Comparison of ENCODE assay signal across 27 cellular contexts in the genomic region with DNA sequence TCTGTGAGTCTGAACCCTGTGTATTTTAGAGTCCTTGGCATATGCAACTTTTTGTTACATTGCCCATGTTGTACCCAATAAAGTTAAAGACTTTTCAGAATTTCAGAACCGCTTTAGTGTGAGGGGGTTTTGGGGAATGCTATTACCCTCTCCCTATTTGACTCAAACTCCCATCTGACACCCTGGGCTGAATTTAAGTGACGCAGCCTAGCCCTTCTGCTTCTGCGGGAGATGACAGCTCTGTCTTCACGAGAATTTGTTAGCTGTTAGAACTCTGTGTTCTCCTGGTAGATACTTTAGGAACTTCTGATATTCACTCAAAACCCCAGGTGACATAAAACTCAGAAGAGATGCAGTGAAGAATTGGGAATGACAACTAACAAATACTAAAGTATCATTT.
"Had no signal": no experiment of that assay in that cellular context is flagged by ENCODE, and none has a peak within 500 bp of the region (broad histone marks: within the 10 kb centered on the region; RNA-seq: fewer than 3 reads in every experiment).

No MANE protein-coding gene starts in this region.

- DNase-seq: kidney glomerular epithelial cell; left cardiac atrium; left lung; lower lobe of right lung; mammary epithelial cell; mesenchymal stem cell; naive thymus-derived CD8-positive, alpha-beta T cell; pancreas; retina; right cardiac atrium; stimulated activated CD4-positive, alpha-beta T cell treated with anti-CD3 and anti-CD28 coated beads, Interleukin-12 subunit alpha, Interleukin-12 subunit beta, amount 100 ng/mL, for 4 hours; stimulated activated CD4-positive, alpha-beta T cell treated with anti-CD3 and anti-CD28 coated beads, Interleukin-15, amount 100 ng/mL, for 24 hours; stimulated activated CD4-positive, alpha-beta T cell treated with anti-CD3 and anti-CD28 coated beads, Interleukin-2, amount 100 ng/mL, for 24 hours; stimulated activated CD4-positive, alpha-beta T cell treated with anti-CD3 and anti-CD28 coated beads, Interleukin-4, amount 100 ng/mL, for 1 hour; stimulated activated naive B cell treated with anti-CD40 and anti-IgM and Interleukin-4, amounts not matched to agents 10 μg/mL and 1 μg/mL and 100 μg/mL, for 72 hours; stimulated activated naive CD8-positive, alpha-beta T cell treated with anti-CD3 and anti-CD28 coated beads, Interleukin-15, Interleukin-2, amounts not matched to agents 100 U/mL and 50 U/mL, for 24 hours; stomach; testis; thyroid gland; transverse colon; upper lobe of left lung had no signal

- H3K4me1 Mint-ChIP-seq: naive thymus-derived CD8-positive, alpha-beta T cell; neural crest cell; stimulated activated naive B cell treated with anti-CD40 and anti-IgM and Interleukin-4, amounts not matched to agents 10 μg/mL and 1 μg/mL and 100 μg/mL, for 72 hours had no signal

- ATAC-seq: lower lobe of right lung; naive thymus-derived CD8-positive, alpha-beta T cell; pancreas; right cardiac atrium; sciatic nerve; stimulated activated naive B cell treated with anti-CD40 and anti-IgM and Interleukin-4, amounts not matched to agents 10 μg/mL and 1 μg/mL and 100 μg/mL, for 72 hours; stimulated activated naive CD8-positive, alpha-beta T cell treated with anti-CD3 and anti-CD28 coated beads, Interleukin-15, Interleukin-2, amounts not matched to agents 100 U/mL and 50 U/mL, for 24 hours had no signal

- H3K27me3 Mint-ChIP-seq: naive thymus-derived CD8-positive, alpha-beta T cell; stimulated activated naive B cell treated with anti-CD40 and anti-IgM and Interleukin-4, amounts not matched to agents 10 μg/mL and 1 μg/mL and 100 μg/mL, for 72 hours had no signal

- H3K27ac Mint-ChIP-seq: naive thymus-derived CD8-positive, alpha-beta T cell; stimulated activated naive B cell treated with anti-CD40 and anti-IgM and Interleukin-4, amounts not matched to agents 10 μg/mL and 1 μg/mL and 100 μg/mL, for 72 hours had no signal

- H3K4me3 ChIP-seq: left lung, lower lobe of right lung, pancreas, prostate gland, skin epidermis, stomach, testis, thyroid gland, transverse colon, upper lobe of left lung, vagina had no signal

- H3K4me3 Mint-ChIP-seq: naive thymus-derived CD8-positive, alpha-beta T cell; nephron; neural crest cell; stimulated activated naive B cell treated with anti-CD40 and anti-IgM and Interleukin-4, amounts not matched to agents 10 μg/mL and 1 μg/mL and 100 μg/mL, for 72 hours had no signal

- H3K36me3 ChIP-seq: left lung, lower lobe of right lung, pancreas, prostate gland, stomach, thyroid gland, transverse colon, upper lobe of left lung, vagina had no signal

- H3K4me1 ChIP-seq: left lung, lower lobe of right lung, pancreas, prostate gland, stomach, testis, thyroid gland, transverse colon, upper lobe of left lung, vagina had no signal

- H3K27me3 ChIP-seq: left lung, pancreas, stomach, testis, thyroid gland, transverse colon, upper lobe of left lung, vagina had no signal

- H3K36me3 Mint-ChIP-seq: naive thymus-derived CD8-positive, alpha-beta T cell; stimulated activated naive B cell treated with anti-CD40 and anti-IgM and Interleukin-4, amounts not matched to agents 10 μg/mL and 1 μg/mL and 100 μg/mL, for 72 hours had no signal

- H3K27ac ChIP-seq: left lung, lower lobe of right lung, pancreas, prostate gland, skin epidermis, stomach, testis, thyroid gland, transverse colon, upper lobe of left lung, vagina had no signal

- H3K9me3 ChIP-seq: left lung, lower lobe of right lung, pancreas, prostate gland, stomach, testis, thyroid gland, transverse colon, upper lobe of left lung, vagina had no signal
